7 cellular contexts compared by ENCODE assay signal in genomic region chr6:125911019-125911418, GRCh38. TPM values are rescaled to one million over a fixed set of nuclear protein-coding genes. Genes with fewer than 3 reads are reported as not detected.
A peak's percentile ranks its signal among the peaks of the same experiment; 100 is the strongest.
DNase-seq lines count a peak whose midpoint lies in the region; ATAC-seq and TF ChIP-seq lines count a peak whose summit lies in the region.
"Not testable (repeated sequence)": the region's sequence is repeated elsewhere in the genome, so short reads cannot be mapped to it uniquely, and the experiment has no call there.

No MANE protein-coding gene starts in this region.

- H2BK120ac ChIP-seq in trophoblast cell (ENCODE audit: insufficient read depth, low read length, poor library complexity): not testable (repeated sequence)

- peak overlapping the region; percentile 83 for H4K91ac ChIP-seq in trophoblast cell (ENCODE audit: low read depth, low read length)

- H3K79me2 ChIP-seq in trophoblast cell (ENCODE audit: control insufficient read depth, insufficient read depth, low read length, poor library complexity): not testable (repeated sequence)

- POLR2A ChIA-PET in activated CD8-positive, alpha-beta T cell treated with anti-CD3 and anti-CD28 coated beads for 36 hours (lab: Charles Lee): interaction anchor here (1.0 kb wide), 1 partner anchor 8 kb away, joined by 3 read pairs; no protein-coding TSS in a partner anchor

- CTCF ChIA-PET in activated CD8-positive, alpha-beta T cell treated with anti-CD3 and anti-CD28 coated beads for 36 hours (lab: Charles Lee): interaction anchor here (1.3 to 2.5 kb wide), 4 partner anchors 11 to 64 kb away, joined by 3 to 14 read pairs (median 6); partner anchors contain the start of gene HINT3

- not testable (repeated sequence) for H3K4me2 ChIP-seq in trophoblast cell (ENCODE audit: low read length)

- peaks cover 32% of the 10 kb centered on the region for H3K36me3 Mint-ChIP-seq in activated CD8-positive, alpha-beta T cell treated with anti-CD3 and anti-CD28 coated beads for 36 hours (ENCODE audit: low read depth)

- not testable (repeated sequence) for H3K9me3 ChIP-seq in trophoblast cell (ENCODE audit: insufficient read depth, low read depth, low read length)

- H4K8ac ChIP-seq in trophoblast cell (ENCODE audit: low read depth, low read length): not testable (repeated sequence)

- H2BK5ac ChIP-seq in trophoblast cell (ENCODE audit: low read depth, low read length, poor library complexity): not testable (repeated sequence)

- not testable (repeated sequence) for H2AK5ac ChIP-seq in trophoblast cell (ENCODE audit: low read length)

- H3K4me3 Mint-ChIP-seq in activated CD8-positive, alpha-beta T cell treated with anti-CD3 and anti-CD28 coated beads for 36 hours: not testable (repeated sequence)

- H3K18ac ChIP-seq in trophoblast cell (ENCODE audit: low read length): not testable (repeated sequence)

- not testable (repeated sequence) for H3K79me1 ChIP-seq in trophoblast cell (ENCODE audit: low read length)

- not testable (repeated sequence) for H4K12ac ChIP-seq in trophoblast cell (ENCODE audit: low read depth, low read length)

- H3K9me3 Mint-ChIP-seq in activated CD8-positive, alpha-beta T cell treated with anti-CD3 and anti-CD28 coated beads for 36 hours: not testable (repeated sequence)

- peaks cover 21% of the 10 kb centered on the region for H3K4me1 Mint-ChIP-seq in activated CD8-positive, alpha-beta T cell treated with anti-CD3 and anti-CD28 coated beads for 36 hours (ENCODE audit: low read depth)

- not testable (repeated sequence) for H3K4me3 ChIP-seq in trophoblast cell (ENCODE audit: low read depth, low read length)

- H3K14ac ChIP-seq in trophoblast cell (ENCODE audit: low read length): not testable (repeated sequence)

- H3K4ac ChIP-seq in trophoblast cell (ENCODE audit: low read depth, low read length): not testable (repeated sequence)

- not testable (repeated sequence) for H3K9ac ChIP-seq in trophoblast cell (ENCODE audit: low read length)

- peaks cover 21% of the 10 kb centered on the region for H3K4me1 ChIP-seq in foreskin keratinocyte
- H3K4me1 ChIP-seq in trophoblast cell (ENCODE audit: control insufficient read depth in 1 of 2, insufficient read depth in 2 of 2, low read length in 2 of 2): not testable (repeated sequence)

- ATAC-seq in GM21786 (IDR thresholded peaks at IDR 0.05; ENCODE audit: unreplicated experiment): peak; percentile 1
- not testable (repeated sequence) for ATAC-seq in activated CD8-positive, alpha-beta T cell treated with anti-CD3 and anti-CD28 coated beads for 36 hours; foreskin keratinocyte

- not testable (repeated sequence) for H3K27me3 ChIP-seq in foreskin keratinocyte; trophoblast cell (ENCODE audit: insufficient read depth, low read length)

- H3K27me3 Mint-ChIP-seq in activated CD8-positive, alpha-beta T cell treated with anti-CD3 and anti-CD28 coated beads for 36 hours: not testable (repeated sequence)

- intact Hi-C loops in activated CD8-positive, alpha-beta T cell treated with anti-CD3 and anti-CD28 coated beads for 36 hours (cut with micrococcal nuclease): not testable (repeated sequence)

- not testable (repeated sequence) for H2AFZ ChIP-seq in trophoblast cell (ENCODE audit: insufficient read depth, low read length, poor library complexity)

- no CpG with 5 or more reads among the region's 4 CpGs for WGBS in trophoblast cell (ENCODE audit: extremely low coverage, insufficient coverage, insufficient read length)

- not testable (repeated sequence) for H3K36me3 ChIP-seq in trophoblast cell (ENCODE audit: control insufficient read depth in 1 of 2, insufficient read depth in 2 of 2, low read length in 2 of 2)

- H3K27ac ChIP-seq in foreskin keratinocyte: peak overlapping the region; percentile 71
- not testable (repeated sequence) for H3K27ac ChIP-seq in trophoblast cell (ENCODE audit: low read depth, low read length)

- H2BK12ac ChIP-seq in trophoblast cell (ENCODE audit: low read length): not testable (repeated sequence)

- peak overlapping the region; percentile 69 for H3K27ac Mint-ChIP-seq in activated CD8-positive, alpha-beta T cell treated with anti-CD3 and anti-CD28 coated beads for 36 hours

- DNase-seq in NCI-H146 (lab: John Stamatoyannopoulos, UW): peak; percentile 22
- peak; percentile 51 for DNase-seq in NOMO-1 treated with dmso at 0.1 percent for 144 hours (lab: John Stamatoyannopoulos, UW; ENCODE audit: unreplicated experiment)
- DNase-seq in activated CD8-positive, alpha-beta T cell treated with anti-CD3 and anti-CD28 coated beads for 36 hours; foreskin keratinocyte; trophoblast cell: not testable (repeated sequence)
- DNase-seq in amniotic epithelial cell (ENCODE audit: low read depth): peak; percentile 21

- not testable (repeated sequence) for H3K23ac ChIP-seq in trophoblast cell (ENCODE audit: low read length)

- TF ChIP-seq CTCF in activated CD8-positive, alpha-beta T cell treated with anti-CD3 and anti-CD28 coated beads for 36 hours (IDR thresholded peaks at IDR 0.05); foreskin keratinocyte (conservative IDR thresholded peaks at IDR 0.05): not testable (repeated sequence)

RNA-seq across cellular contexts. Expression of gene HINT3, which starts 45.6 kb away (rescaled TPM):
- total RNA-seq in activated CD8-positive, alpha-beta T cell treated with anti-CD3 and anti-CD28 coated beads for 36 hours: 1 to 10 TPM; 8.5 to 8.6 TPM
- total RNA-seq in foreskin keratinocyte: 9.7 and 10.0 TPM in 2 replicates
- polyA plus RNA-seq in foreskin keratinocyte: 4.5 and 5.5 TPM in 2 replicates
- 6.9 TPM in 2 replicates for polyA plus RNA-seq in trophoblast cell (2013)
